8 cellular contexts compared by ENCODE assay signal in genomic region chr1:200738348-200738732, GRCh38. TPM values are rescaled to one million over a fixed set of nuclear protein-coding genes. Genes with fewer than 3 reads are reported as not detected.
A peak's percentile ranks its signal among the peaks of the same experiment; 100 is the strongest.
DNase-seq lines count a peak whose midpoint lies in the region; ATAC-seq and TF ChIP-seq lines count a peak whose summit lies in the region.

No MANE protein-coding gene starts in this region.

- H3K27ac Mint-ChIP-seq in Caco-2 (ENCODE audit: unreplicated experiment), result peak overlapping the region; percentile 95

- intact Hi-C loops in Caco-2 (cut with micrococcal nuclease; ENCODE audit: unreplicated experiment) (loop anchor here (2.0 kb wide), 1 partner anchor 70 kb away; the partner anchor contains the start of gene DDX59), dorsolateral prefrontal cortex (cut with DNase I) (loop anchor here (1.0 to 5.0 kb wide), 3 partner anchors 64 to 116 kb away; no protein-coding TSS in a partner anchor)

- POLR2A ChIA-PET in Caco-2 (lab: Charles Lee), result interaction anchor here (0.6 to 1.1 kb wide), 2 partner anchors 68 to 69 kb away, joined by 3 to 7 read pairs; partner anchors contain the start of gene DDX59

- H3K4me3 ChIP-seq in Caco-2 (ENCODE audit: low read depth, low read length), result peak overlapping the region; percentile 48
- H3K4me3 ChIP-seq in LNCaP clone FGC (ENCODE audit: low read depth, low read length), result peak overlapping the region; percentile 45
- H3K4me3 ChIP-seq in dorsolateral prefrontal cortex, result peak overlapping the region; percentile 36 to 97 (median 88)
- peak overlapping the region; percentile 57 for H3K4me3 ChIP-seq in neuron (ENCODE audit: low read length)

- peak overlapping the region; percentile 93 for H3K4me3 Mint-ChIP-seq in Caco-2 (ENCODE audit: unreplicated experiment)

- no peaks in the 10 kb centered on the region for H3K36me3 ChIP-seq in Caco-2 (ENCODE audit: control insufficient read depth, insufficient read depth, low read length)
- H3K36me3 ChIP-seq in neuron (ENCODE audit: insufficient read depth, low read length), result no peaks in the 10 kb centered on the region

- peaks cover 11% of the 10 kb centered on the region for H3K4me1 ChIP-seq in Caco-2
- peaks cover 25% of the 10 kb centered on the region for H3K4me1 ChIP-seq in neuron (ENCODE audit: insufficient read depth, low read length)

- H2AFZ ChIP-seq in neuron (ENCODE audit: low read depth, low read length), result peak overlapping the region; percentile 83

- TF ChIP-seq CTCF in Caco-2 (IDR thresholded peaks at IDR 0.05; ENCODE audit: insufficient read depth in 1 of 2, low read depth in 1 of 2, low read length in 1 of 2, severe bottlenecking in 1 of 2, unreplicated experiment in 1 of 2), result no peak
- no peak for TF ChIP-seq CTCF in LNCaP clone FGC (IDR thresholded peaks at IDR 0.05; ENCODE audit: control insufficient read depth, extremely low read depth, insufficient read depth)
- peak in 1 of 56 donors; percentile 0 for TF ChIP-seq CTCF in dorsolateral prefrontal cortex (IDR thresholded peaks at IDR 0.05 in 54 of 56, conservative IDR thresholded peaks at IDR 0.05 in 2 of 56; ENCODE audit: low read depth in 1 of 56, partially characterized antibody in 56 of 56)

- CTCF ChIA-PET in Caco-2 (lab: Charles Lee), result interaction anchor here (2.2 kb wide), 1 partner anchor 116 kb away, joined by 12 read pairs; no protein-coding TSS in a partner anchor

- H3K9me3 ChIP-seq in Caco-2 (no peaks in the 10 kb centered on the region), neuron (ENCODE audit: low read length) (no peaks in the 10 kb centered on the region)

- H3K27me3 ChIP-seq in Caco-2 (replicated peaks; ENCODE audit: control insufficient read depth, insufficient read depth, low read length) (no peaks in the 10 kb centered on the region), dorsolateral prefrontal cortex (no peaks in the 10 kb centered on the region), neuron (ENCODE audit: insufficient read depth, low read length) (no peaks in the 10 kb centered on the region)

- no peak for DNase-seq in Caco-2
- no peak for DNase-seq in LNCaP clone FGC (ENCODE audit: low read depth)
- DNase-seq in dorsolateral prefrontal cortex, result no peak
- DNase-seq in NCI-H2171 (lab: John Stamatoyannopoulos, UW), result no peak
- no peak for DNase-seq in anterior cingulate cortex (lab: John Stamatoyannopoulos, UW)
- DNase-seq in pons (ENCODE audit: low spot score), result no peak

- H3K4me1 Mint-ChIP-seq in Caco-2 (ENCODE audit: low read depth, unreplicated experiment), result peaks cover 10% of the 10 kb centered on the region

- H3K9me3 Mint-ChIP-seq in Caco-2 (ENCODE audit: unreplicated experiment), result no peaks in the 10 kb centered on the region

- BruUV-seq in Caco-2 (replicated peaks; lab: Mats Ljungman, UMichigan), result TSS peak; percentile 82

- H3K27ac ChIP-seq in dorsolateral prefrontal cortex, result peak overlapping the region; percentile 7 to 100 (median 100)

- no peaks in the 10 kb centered on the region for H3K27me3 Mint-ChIP-seq in Caco-2 (ENCODE audit: insufficient read depth, unreplicated experiment)

- no peak for ATAC-seq in GM21786 (IDR thresholded peaks at IDR 0.05; ENCODE audit: unreplicated experiment)

- H3K36me3 Mint-ChIP-seq in Caco-2 (ENCODE audit: insufficient read depth, unreplicated experiment), result peaks cover 9% of the 10 kb centered on the region

RNA-seq across cellular contexts. Expression of gene CAMSAP2, which starts 0.4 kb away (rescaled TPM):
- total RNA-seq in Caco-2 (2022) (23.4 and 24.4 TPM in 2 replicates), dorsolateral prefrontal cortex (100 to 1,000 TPM in 84 of 120 experiments, 10 to 100 TPM in 36; 69.0 to 139 (median 110) TPM)
